ENCODE assay signal across 13 cellular contexts in genomic region chr12:43847427-43847826, GRCh38. TPM values are rescaled to one million over a fixed set of nuclear protein-coding genes. Genes with fewer than 3 reads are reported as not detected.
A peak's percentile ranks its signal among the peaks of the same experiment; 100 is the strongest.
DNase-seq lines count a peak whose midpoint lies in the region; TF ChIP-seq lines count a peak whose summit lies in the region.
"Had no signal": no experiment of that assay in that cellular context is flagged by ENCODE, and none has a peak within 500 bp of the region (broad histone marks: within the 10 kb centered on the region; RNA-seq: fewer than 3 reads in every experiment).

No MANE protein-coding gene starts in this region.

- H3K4me1 ChIP-seq in Peyer's patch: no peaks in the 10 kb centered on the region

- no peak for TF ChIP-seq CTCF in Peyer's patch (IDR thresholded peaks at IDR 0.05)

- no peaks in the 10 kb centered on the region for H3K36me3 ChIP-seq in Peyer's patch

- no peak overlapping the region for H3K4me3 ChIP-seq in Peyer's patch

- DNase-seq in AG08396 (ENCODE audit: low spot score): peak; percentile 39
- peak; percentile 81 for DNase-seq in HT1080 (ENCODE audit: low read depth)
- peak; percentile 40 for DNase-seq in amniotic stem cell (lab: John Stamatoyannopoulos, UW)
- peak; percentile 52 for DNase-seq in iris pigment epithelial cell (ENCODE audit: low read depth)
- no peak for DNase-seq in activated effector memory CD4-positive, alpha-beta T cell treated with Interleukin-2 at 50 U/mL for 16 hours
- no peak for DNase-seq in Peyer's patch
- no peak for DNase-seq in G401 (ENCODE audit: low spot score)
- DNase-seq in activated naive CD4-positive, alpha-beta T cell treated with anti-CD3 and anti-CD28 coated beads, Interleukin-2, amount 50 U/mL, for 16 hours: no peak
- DNase-seq: activated CD4-positive, alpha-beta T cell treated with anti-CD3 and anti-CD28 coated beads, Interleukin-2, amount 10 ng/mL, durations not matched to agents 24 days and 14 days; C1 segment of cervical spinal cord; H7; natural killer cell; NCI-H526 treated with DMSO at 0.1 percent for 48 hours had no signal

- no peaks in the 10 kb centered on the region for H3K27me3 ChIP-seq in Peyer's patch

- TF ChIP-seq POLR2A in Peyer's patch (IDR thresholded peaks at IDR 0.05): no peak

- in situ Hi-C loops in G401 (cut with HindIII; ENCODE audit: low sequenced_read_pairs): no loop called here

- H3K27ac ChIP-seq in Peyer's patch: peak overlapping the region in 2 of 4 donors; percentile 51 to 61

- H3K9me3 ChIP-seq in Peyer's patch: no peaks in the 10 kb centered on the region

RNA-seq across cellular contexts. Expression of gene TMEM117, which starts 11.5 kb away (rescaled TPM):
- 5.3 and 12.7 TPM in 2 replicates for total RNA-seq in HT1080 (2014; rRNA removed; shearing (Covaris generic))
- polyA plus RNA-seq in HT1080 (2015; cell fraction: cytosol; rRNA removed): 4.5 and 10.0 TPM in 2 replicates
- polyA plus RNA-seq in HT1080 (2015; cell fraction: nucleus; rRNA removed): 2.5 and 3.0 TPM in 2 replicates
- total RNA-seq in Peyer's patch: 10 to 100 TPM; 10.7 to 60.1 (median 51.9) TPM
- 5.2 and 6.2 TPM in 2 replicates for total RNA-seq in G401 (2014; rRNA removed; shearing (Covaris generic))

RNA-seq across cellular contexts. Expression of gene TWF1, which starts 41.3 kb away (rescaled TPM):
- total RNA-seq in HT1080 (2014; rRNA removed; shearing (Covaris generic)): 180 and 197 TPM in 2 replicates
- 149 and 188 TPM in 2 replicates for polyA plus RNA-seq in HT1080 (2015; cell fraction: cytosol; rRNA removed)
- 71.8 and 84.8 TPM in 2 replicates for polyA plus RNA-seq in HT1080 (2015; cell fraction: nucleus; rRNA removed)
- total RNA-seq in Peyer's patch: 100 to 1,000 TPM in 1 of 4 donors, 10 to 100 TPM in 3; 40.9 to 126 (median 64.0) TPM
- 116 and 173 TPM in 2 replicates for total RNA-seq in G401 (2014; rRNA removed; shearing (Covaris generic))

Comparison
In these comparisons a context has a peak if more than half of its experiments do, and no peak if none do; other contexts are left out.
1. DNase-seq: peak in AG08396 (single experiment), HT1080 (single experiment), amniotic stem cell (single experiment) and iris pigment epithelial cell (single experiment); none in activated effector memory CD4-positive, alpha-beta T cell treated with Interleukin-2 at 50 U/mL for 16 hours (single experiment), Peyer's patch (0 of 3), G401 (single experiment) and activated naive CD4-positive, alpha-beta T cell treated with anti-CD3 and anti-CD28 coated beads, Interleukin-2, amount 50 U/mL, for 16 hours (single experiment).